In genomic region chr7:155251831-155252230, GRCh38 we compare ENCODE assay signal across 28 cellular contexts. TPM values are rescaled to one million over a fixed set of nuclear protein-coding genes. Genes with fewer than 3 reads are reported as not detected.
DNase-seq lines count a peak whose midpoint lies in the region; ATAC-seq, FAIRE-seq and TF ChIP-seq lines count a peak whose summit lies in the region.
"Had no signal": no experiment of that assay in that cellular context is flagged by ENCODE, and none has a peak within 500 bp of the region (broad histone marks: within the 10 kb centered on the region; RNA-seq: fewer than 3 reads in every experiment).

No MANE protein-coding gene starts in this region.

- H3K36me3 ChIP-seq in liver (ENCODE audit: control insufficient read depth in 4 of 4, insufficient read depth in 3 of 4, low read depth in 1 of 4, low read length in 3 of 4) (peaks cover 2 to 22% (median 13%) of the 10 kb centered on the region in 4 donors), HepG2 (replicated peaks in 1 of 2; ENCODE audit: control insufficient read depth in 1 of 2, insufficient read depth in 2 of 2, low read length in 2 of 2) (no peaks in the 10 kb centered on the region), neuronal stem cell (replicated peaks in 1 of 2; ENCODE audit: control insufficient read depth in 2 of 2, insufficient read depth in 2 of 2, low read length in 2 of 2) (no peaks in the 10 kb centered on the region), smooth muscle cell (ENCODE audit: low read depth) (no peaks in the 10 kb centered on the region), testis (ENCODE audit: low read depth, missing control alignments) (no peaks in the 10 kb centered on the region)
- H3K36me3 ChIP-seq: MG63, SJCRH30 had no signal

- no peak overlapping the region for H2AFZ ChIP-seq in HepG2 (ENCODE audit: low read length)
- H2AFZ ChIP-seq in neuronal stem cell (ENCODE audit: low read length) = no peak overlapping the region
- H2AFZ ChIP-seq in smooth muscle cell (ENCODE audit: low read depth) = peak overlapping the region; percentile 74

- H3K23ac ChIP-seq in neuronal stem cell (ENCODE audit: low read depth, low read length, poor library complexity) = peak overlapping the region; percentile 26

- no peak for ATAC-seq in HepG2
- ATAC-seq: Right ventricle myocardium inferior had no signal

- H3K4me1 ChIP-seq in liver (ENCODE audit: control insufficient read depth in 4 of 4, insufficient read depth in 4 of 4, low read length in 3 of 4) = peaks cover 4 to 33% (median 13%) of the 10 kb centered on the region in 4 donors
- H3K4me1 ChIP-seq in HepG2 (ENCODE audit: insufficient read depth, low read length) = no peaks in the 10 kb centered on the region
- H3K4me1 ChIP-seq in neuronal stem cell (ENCODE audit: control insufficient read depth in 2 of 2, insufficient read depth in 1 of 2, low read depth in 1 of 2, low read length in 2 of 2) = no peaks in the 10 kb centered on the region
- no peaks in the 10 kb centered on the region for H3K4me1 ChIP-seq in smooth muscle cell (ENCODE audit: low read depth)
- H3K4me1 ChIP-seq in testis = peaks cover 29% of the 10 kb centered on the region
- H3K4me1 ChIP-seq: SJCRH30 had no signal

- no peak overlapping the region for H3K4ac ChIP-seq in neuronal stem cell (ENCODE audit: low read length)

- no peaks in the 10 kb centered on the region for H4K20me1 ChIP-seq in HepG2 (ENCODE audit: insufficient read depth, low read length)
- H4K20me1 ChIP-seq in smooth muscle cell (ENCODE audit: low read depth) = no peaks in the 10 kb centered on the region

- H3K27me3 ChIP-seq in liver (ENCODE audit: control insufficient read depth in 4 of 4, insufficient read depth in 4 of 4, low read length in 3 of 4) (no peaks in the 10 kb centered on the region), HepG2 (ENCODE audit: control insufficient read depth in 1 of 2, insufficient read depth in 2 of 2, low read length in 2 of 2) (peaks cover 3 to 57% of the 10 kb centered on the region in 2 experiments; a peak in 4 of 5 replicates), neuronal stem cell (ENCODE audit: control insufficient read depth in 3 of 3, insufficient read depth in 3 of 3, low read depth in 1 of 3, low read length in 3 of 3) (peaks cover 0 to 28% (median 0%) of the 10 kb centered on the region in 3 experiments), smooth muscle cell (ENCODE audit: low read depth) (no peaks in the 10 kb centered on the region), testis (no peaks in the 10 kb centered on the region)
- H3K27me3 ChIP-seq: MG63 had no signal

- H3K27ac ChIP-seq in liver (ENCODE audit: low read depth in 1 of 2, low read length in 2 of 2) (peak overlapping the region; percentile 97 to 98), HepG2 (ENCODE audit: extremely low read length, insufficient read depth, low read length) (no peak overlapping the region), neuronal stem cell (replicated peaks; ENCODE audit: low read length) (no peak overlapping the region), smooth muscle cell (ENCODE audit: low read depth) (no peak overlapping the region), testis (no peak overlapping the region)
- H3K27ac ChIP-seq: 22Rv1, SJCRH30 had no signal

- TF ChIP-seq RAD21 in liver (IDR thresholded peaks at IDR 0.05) (peak; percentile 58 to 59), HepG2 (CRISPR knock-in tag; IDR thresholded peaks at IDR 0.05) (no peak)

- peak overlapping the region; percentile 80 to 93 for H3K9ac ChIP-seq in liver (ENCODE audit: low read depth in 1 of 2, low read length in 2 of 2)
- no peak overlapping the region for H3K9ac ChIP-seq in HepG2 (ENCODE audit: insufficient read depth, low read depth, low read length)
- no peak overlapping the region for H3K9ac ChIP-seq in neuronal stem cell (ENCODE audit: low read depth, low read length, poor library complexity)
- no peak overlapping the region for H3K9ac ChIP-seq in smooth muscle cell (ENCODE audit: low read depth)

- FAIRE-seq in HepG2 (lab: Jason Lieb, UNC) = no peak
- FAIRE-seq in H54 (lab: Jason Lieb, UNC) = no peak
- FAIRE-seq: GM12892, GM19239, HTR-8/SVneo had no signal

- in situ Hi-C loops in HepG2 (cut with HindIII; ENCODE audit: extremely low pct_ligation_motif_present, low pct_unique_long_range_greater_than_20kb) = no loop called here

- no peak overlapping the region for H2BK5ac ChIP-seq in neuronal stem cell (ENCODE audit: low read length)

- H3K4me3 Mint-ChIP-seq in chondrocyte (ENCODE audit: unreplicated experiment) = no peak overlapping the region
- H3K4me3 Mint-ChIP-seq: B cell; CD14-positive monocyte; CD8-positive, alpha-beta memory T cell; H9 had no signal

- no peaks in the 10 kb centered on the region for H3K79me1 ChIP-seq in neuronal stem cell (ENCODE audit: low read depth, low read length)

- no peaks in the 10 kb centered on the region for H3K9me3 Mint-ChIP-seq in chondrocyte (ENCODE audit: low read depth)
- H3K9me3 Mint-ChIP-seq: CD8-positive, alpha-beta memory T cell; H9 had no signal

- H3K9me3 ChIP-seq in liver (ENCODE audit: control insufficient read depth in 4 of 4, low read length in 3 of 4) (no peaks in the 10 kb centered on the region), HepG2 (ENCODE audit: low read length) (no peaks in the 10 kb centered on the region), neuronal stem cell (replicated peaks in 1 of 2; ENCODE audit: control insufficient read depth in 2 of 2, insufficient read depth in 1 of 2, low read depth in 1 of 2, low read length in 2 of 2) (no peaks in the 10 kb centered on the region), smooth muscle cell (replicated peaks; ENCODE audit: low read depth) (no peaks in the 10 kb centered on the region), testis (no peaks in the 10 kb centered on the region)
- H3K9me3 ChIP-seq: MG63, SJCRH30 had no signal

- BruUV-seq in HepG2 (replicated peaks; lab: Mats Ljungman, UMichigan) = no TSS peak

- H3F3A ChIP-seq in smooth muscle cell (ENCODE audit: low read depth) = peaks cover 8% of the 10 kb centered on the region

- H3K4me1 Mint-ChIP-seq in chondrocyte (ENCODE audit: low read depth) = peaks cover 6% of the 10 kb centered on the region
- H3K4me1 Mint-ChIP-seq: B cell; CD8-positive, alpha-beta memory T cell; H9 had no signal

- H2BK120ac ChIP-seq in neuronal stem cell (ENCODE audit: low read depth, low read length) = no peak overlapping the region

- no peak overlapping the region for H3K27ac Mint-ChIP-seq in chondrocyte (ENCODE audit: unreplicated experiment)
- H3K27ac Mint-ChIP-seq: B cell; CD14-positive monocyte; CD8-positive, alpha-beta memory T cell had no signal

- H4K8ac ChIP-seq in neuronal stem cell (ENCODE audit: low read depth, low read length) = no peak overlapping the region

- H3K79me2 ChIP-seq in HepG2 (ENCODE audit: insufficient read depth, low read length) (no peaks in the 10 kb centered on the region), smooth muscle cell (ENCODE audit: low read depth) (no peaks in the 10 kb centered on the region)

- H3K27me3 Mint-ChIP-seq in chondrocyte (ENCODE audit: low read depth) = peaks cover 22% of the 10 kb centered on the region

- H3K36me3 Mint-ChIP-seq in chondrocyte (ENCODE audit: low read depth) = no peaks in the 10 kb centered on the region
- H3K36me3 Mint-ChIP-seq: CD14-positive monocyte; CD8-positive, alpha-beta memory T cell had no signal

- no peak for DNase-seq in HepG2 (ENCODE audit: low spot score)
- DNase-seq in neuronal stem cell (ENCODE audit: low spot score) = no peak
- DNase-seq in smooth muscle cell (lab: John Stamatoyannopoulos, UW; ENCODE audit: unreplicated experiment) = no peak
- DNase-seq in testis = no peak
- no peak for DNase-seq in H54 (ENCODE audit: insufficient read length, low spot score)
- DNase-seq in cerebellum (ENCODE audit: low spot score) = no peak
- DNase-seq in chondrocyte (ENCODE audit: low spot score) = no peak
- DNase-seq: Calu3; CD8-positive, alpha-beta memory T cell; DMS79 treated with DMSO at 0.1 percent for 48 hours; GF-D8; H9; KG1; MG63; NCI-H2029; NCI-H446; NCI-H524 treated with DMSO at 0.1 percent for 48 hours; NCI-H774; NK-92 treated with Interleukin-12 subunit alpha and Interleukin-12 subunit beta, amount 100 ng/mL, for 24 hours; SJCRH30 had no signal

- no peak for TF ChIP-seq POLR2A in HepG2 (IDR thresholded peaks at IDR 0.05; ENCODE audit: insufficient read depth in 1 of 2, low read depth in 2 of 2, low read length in 2 of 2)
- TF ChIP-seq POLR2A in testis (IDR thresholded peaks at IDR 0.05) = no peak
- no peak for TF ChIP-seq POLR2A in H54 (IDR thresholded peaks at IDR 0.05; ENCODE audit: low read depth, low read length)

- CTCF ChIA-PET in HepG2 (lab: Yijun Ruan, JAX; ENCODE audit: low intra/inter-chr PET ratio, low total read pairs) = no interaction called here

- peak overlapping the region; percentile 6 for H2AK5ac ChIP-seq in neuronal stem cell (ENCODE audit: low read depth, low read length)

- intact Hi-C loops in HepG2 (cut with micrococcal nuclease; ENCODE audit: unreplicated experiment) = no loop called here
- intact Hi-C loops in testis (cut with DNase I; ENCODE audit: low total_unique reads) = no loop called here

- H3K18ac ChIP-seq in neuronal stem cell (ENCODE audit: low read length) = no peak overlapping the region

- H4K91ac ChIP-seq in neuronal stem cell (ENCODE audit: low read depth, low read length, poor library complexity) = no peak overlapping the region

- 26% methylated on average over 7 of the region's 7 CpGs for WGBS in liver
- WGBS in HepG2 (ENCODE audit: low lambda C conversion rate) = 37% methylated on average over 5 of the region's 7 CpGs
- WGBS in neuronal stem cell (ENCODE audit: extremely low coverage in 2 of 2, insufficient read length in 2 of 2, insufficient replicate concordance in 1 of 2), 2 donors = no CpG with 5 or more reads among the region's 7 CpGs
- 60% methylated on average over 7 of the region's 7 CpGs for WGBS in smooth muscle cell (ENCODE audit: low lambda C conversion rate)
- 57 to 60% methylated on average over 7 of the region's 7 CpGs for WGBS in testis, 2 donors

- H3K4me3 ChIP-seq in liver (ENCODE audit: low read depth in 1 of 3, low read length in 3 of 3) (peak overlapping the region; percentile 45 to 62 (median 56)), HepG2 (replicated peaks in 1 of 3; ENCODE audit: insufficient read depth in 1 of 3, low read depth in 2 of 3, low read length in 3 of 3) (no peak overlapping the region), neuronal stem cell (ENCODE audit: low read length in 2 of 2) (no peak overlapping the region), smooth muscle cell (no peak overlapping the region), testis (no peak overlapping the region)
- H3K4me3 ChIP-seq: MG63, SJCRH30 had no signal

- no peak overlapping the region for H2BK12ac ChIP-seq in neuronal stem cell (ENCODE audit: low read length)

- no peak for TF ChIP-seq CTCF in liver (IDR thresholded peaks at IDR 0.05; ENCODE audit: low read depth, low read length, missing input control)
- no peak for TF ChIP-seq CTCF in HepG2 (CRISPR knock-in tag; IDR thresholded peaks at IDR 0.05)
- no peak for TF ChIP-seq CTCF in smooth muscle cell (IDR thresholded peaks at IDR 0.05; ENCODE audit: borderline replicate concordance, insufficient read depth, poor library complexity, severe bottlenecking)
- no peak for TF ChIP-seq CTCF in testis (IDR thresholded peaks at IDR 0.05)
- no peak for TF ChIP-seq CTCF in chondrocyte (IDR thresholded peaks at IDR 0.05)

- H3K4me2 ChIP-seq in HepG2 (ENCODE audit: low read depth, low read length) = no peak overlapping the region
- no peak overlapping the region for H3K4me2 ChIP-seq in neuronal stem cell (ENCODE audit: insufficient read depth, low read length, poor library complexity, severe bottlenecking)
- peak overlapping the region; percentile 6 for H3K4me2 ChIP-seq in smooth muscle cell

- POLR2A ChIA-PET in HepG2 (lab: Yijun Ruan, JAX) = no interaction called here

- no peak overlapping the region for H3K14ac ChIP-seq in neuronal stem cell (ENCODE audit: low read length)

- no peak overlapping the region for H2BK15ac ChIP-seq in neuronal stem cell (ENCODE audit: low read length)

- no peak for TF ChIP-seq EP300 in HepG2 (IDR thresholded peaks at IDR 0.05; ENCODE audit: low read depth in 2 of 2, low read length in 2 of 2)
- TF ChIP-seq EP300 in HepG2 (CRISPR knock-in tag; IDR thresholded peaks at IDR 0.05; ENCODE audit: borderline replicate concordance) = no peak

RNA-seq across cellular contexts. Expression of gene INSIG1, which starts 45.8 kb away (rescaled TPM):
- 100 to 1,000 TPM; 118 to 204 TPM for total RNA-seq in liver
- 100 to 1,000 TPM; 182 to 219 TPM for polyA plus RNA-seq in liver
- total RNA-seq in HepG2 (2016; rRNA removed; fragmentation: Illumina TruSeq; extraction: Trizol) = 0.11 and 0.20 TPM in 2 replicates
- total RNA-seq in HepG2 (2016; cell fraction: cytosol; rRNA removed; fragmentation: Illumina TruSeq; extraction: Trizol; ENCODE audit: low read depth) = 0.26 TPM in 1 of 2 replicates, not detected in the other
- 0.09 and 0.13 TPM in 2 replicates for total RNA-seq in HepG2 (2016; cell fraction: insoluble cytoplasmic fraction; rRNA removed; fragmentation: Illumina TruSeq; extraction: Trizol)
- 0.09 and 0.48 TPM in 2 replicates for total RNA-seq in HepG2 (2016; cell fraction: membrane; rRNA removed; fragmentation: Illumina TruSeq; extraction: Trizol)
- total RNA-seq in HepG2 (2016; cell fraction: nucleus; rRNA removed; fragmentation: Illumina TruSeq; extraction: Trizol) = not detected in 2 replicates
- polyA plus RNA-seq in HepG2 (2011; rRNA removed) = 0.07 and 0.16 TPM in 2 replicates
- polyA plus RNA-seq in HepG2 (2011; cell fraction: cytosol; rRNA removed) = 0.10 and 0.17 TPM in 2 replicates
- polyA plus RNA-seq in HepG2 (2011; cell fraction: nucleus; rRNA removed) = 0.10 and 0.23 TPM in 2 replicates
- 0.08 and 0.17 TPM in 2 replicates for polyA plus RNA-seq in HepG2 (2012)
- polyA plus RNA-seq in HepG2 (2016; cell fraction: cytosol; fragmentation: Illumina TruSeq; extraction: Trizol; ENCODE audit: low read depth) = 0.03 TPM in 1 of 2 replicates, not detected in the other
- polyA plus RNA-seq in HepG2 (2016; cell fraction: insoluble cytoplasmic fraction; fragmentation: Illumina TruSeq; extraction: Trizol; ENCODE audit: low read depth) = 0.10 TPM in 1 of 2 replicates, not detected in the other
- polyA plus RNA-seq in HepG2 (2016; cell fraction: membrane; fragmentation: Illumina TruSeq; extraction: Trizol; ENCODE audit: low read depth) = 0.13 TPM in 1 of 2 replicates, not detected in the other
- 0.25 TPM in 1 of 2 replicates, not detected in the other for polyA plus RNA-seq in HepG2 (2016; cell fraction: nucleus; fragmentation: Illumina TruSeq; extraction: Trizol; ENCODE audit: insufficient read depth, low read depth)
- polyA minus RNA-seq in HepG2 (2011; rRNA and poly(A)+ RNA removed; ENCODE audit: low replicate concordance) = 0.60 and 64.4 TPM in 2 replicates
- 0.30 and 0.35 TPM in 2 replicates for polyA minus RNA-seq in HepG2 (2011; cell fraction: cytosol; rRNA and poly(A)+ RNA removed)
- 0.25 and 0.52 TPM in 2 replicates for polyA minus RNA-seq in HepG2 (2011; cell fraction: nucleus; rRNA and poly(A)+ RNA removed)
- polyA plus RNA-seq in neuronal stem cell (2013, experiment 1 of 2) = 183 TPM
- 199 TPM for polyA plus RNA-seq in neuronal stem cell (2013, experiment 2 of 2)
- 277 and 402 TPM in 2 replicates for total RNA-seq in smooth muscle cell
- polyA plus RNA-seq in smooth muscle cell = 181 and 302 TPM in 2 replicates
- total RNA-seq in testis = 100 to 1,000 TPM in 1 of 2 donors, 10 to 100 TPM in 1; 89.7 to 118 TPM
- 52.7 TPM for polyA plus RNA-seq in testis (ENCODE audit: insufficient read depth, low read depth, low replicate concordance)
- total RNA-seq in cerebellum = 42.6 TPM
- 21.3 to 33.7 TPM (median 31.8 TPM) in 3 replicates for total RNA-seq in chondrocyte

Comparison
In these comparisons a context has a peak if more than half of its experiments do, and no peak if none do; other contexts are left out.
1. H3K27ac ChIP-seq: peak in liver (2 of 2); none in HepG2 (single experiment), neuronal stem cell (single experiment), smooth muscle cell (single experiment) and testis (0 of 2).
2. H3K4me3 ChIP-seq: peak in liver (3 of 3); none in HepG2 (0 of 3), neuronal stem cell (0 of 2), smooth muscle cell (single experiment) and testis (0 of 2).
3. H3K9ac ChIP-seq: peak in liver (2 of 2); none in HepG2 (single experiment), neuronal stem cell (single experiment) and smooth muscle cell (single experiment).
4. RNA of gene INSIG1, which starts 45.8 kb away (total RNA-seq): 277 to 402 TPM in smooth muscle cell, 118 to 204 TPM in liver, 89.7 to 118 TPM in testis, 42.6 TPM in cerebellum (single experiment) and 21.3 to 33.7 TPM in chondrocyte; 0.09 to 0.48 TPM in HepG2; every median in the first group is over 10 times any median in the second.